In the genomic region with DNA sequence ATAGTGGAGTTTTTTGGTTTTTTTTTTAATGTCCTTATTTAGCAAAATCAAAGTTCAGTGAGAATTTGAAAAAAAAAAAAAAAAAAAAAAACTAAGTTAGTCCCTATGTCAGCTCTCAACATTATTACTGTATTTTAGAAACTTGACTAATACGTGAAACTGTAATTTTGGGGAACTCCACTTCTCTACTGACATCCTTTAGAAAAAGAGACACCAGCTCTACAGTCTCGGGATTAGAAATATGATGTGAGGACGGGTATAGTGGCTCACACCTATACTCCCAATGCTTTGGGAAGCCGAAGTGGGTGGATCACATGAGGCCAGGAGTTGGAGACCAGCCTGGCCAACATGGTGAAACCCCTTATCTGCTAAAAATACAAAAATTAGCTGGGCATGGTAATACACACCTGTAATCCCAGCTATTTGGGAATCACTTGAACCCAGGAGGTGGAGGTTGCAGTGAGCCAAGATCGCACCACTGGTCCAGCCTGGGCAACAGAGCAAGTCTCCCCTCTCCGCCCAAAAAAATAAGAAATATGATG, we compare ENCODE assay signal across 7 cellular contexts. TPM values are rescaled to one million over a fixed set of nuclear protein-coding genes. Genes with fewer than 3 reads are reported as not detected.
A peak's percentile ranks its signal among the peaks of the same experiment; 100 is the strongest.
DNase-seq lines count a peak whose midpoint lies in the region; ATAC-seq, FAIRE-seq and TF ChIP-seq lines count a peak whose summit lies in the region.
"Not testable (repeated sequence)": the region's sequence is repeated elsewhere in the genome, so short reads cannot be mapped to it uniquely, and the experiment has no call there.

No MANE protein-coding gene starts in this region.

- CTCF ChIA-PET in HepG2 (lab: Yijun Ruan, JAX; ENCODE audit: low intra/inter-chr PET ratio, low total read pairs), result not testable (repeated sequence)

- not testable (repeated sequence) for ATAC-seq in DND-41 (ENCODE audit: insufficient read depth, low read depth); RWPE2 (ENCODE audit: low read depth); HepG2
- peak; percentile 28 for ATAC-seq in HG02870 (IDR thresholded peaks at IDR 0.05; ENCODE audit: unreplicated experiment)

- H2AFZ ChIP-seq in DND-41 (ENCODE audit: low read depth, low read length); HepG2 (ENCODE audit: low read length): not testable (repeated sequence)

- not testable (repeated sequence) for H3K4me3 ChIP-seq in DND-41 (ENCODE audit: low read depth in 1 of 2, low read length in 2 of 2); RWPE2 (ENCODE audit: severe bottlenecking); breast epithelium; HepG2 (replicated peaks in 1 of 3; ENCODE audit: insufficient read depth in 1 of 3, low read depth in 2 of 3, low read length in 3 of 3); skin epidermis

- not testable (repeated sequence) for TF ChIP-seq RAD21 in HepG2 (CRISPR knock-in tag; IDR thresholded peaks at IDR 0.05)

- not testable (repeated sequence) for BruUV-seq in HepG2 (replicated peaks; lab: Mats Ljungman, UMichigan)

- H4K20me1 ChIP-seq in DND-41 (ENCODE audit: insufficient read depth, low read length), result peaks cover 38% of the 10 kb centered on the region
- H4K20me1 ChIP-seq in HepG2 (ENCODE audit: insufficient read depth, low read length), result not testable (repeated sequence)

- not testable (repeated sequence) for H3K27me3 ChIP-seq in DND-41 (ENCODE audit: insufficient read depth, low read length, poor library complexity); RWPE2 (ENCODE audit: insufficient read depth, poor library complexity, severe bottlenecking); breast epithelium; HepG2 (ENCODE audit: control insufficient read depth in 1 of 2, insufficient read depth in 2 of 2, low read length in 2 of 2)

- H3K27ac ChIP-seq in DND-41 (ENCODE audit: low read length) (peak overlapping the region; percentile 31; the same call in 1 of the 2 replicates), RWPE2 (ENCODE audit: poor library complexity, severe bottlenecking) (peak overlapping the region; percentile 83), breast epithelium (peak overlapping the region; percentile 81 to 83), HepG2 (ENCODE audit: extremely low read length, insufficient read depth, low read length) (peak overlapping the region; percentile 60), skin epidermis (peak overlapping the region in 16 of 21 experiments; percentile 9 to 100 (median 59))

- in situ Hi-C loops in HepG2 (cut with HindIII; ENCODE audit: extremely low pct_ligation_motif_present, low pct_unique_long_range_greater_than_20kb), result not testable (repeated sequence)

- not testable (repeated sequence) for TF ChIP-seq POLR2A in breast epithelium (IDR thresholded peaks at IDR 0.05); HepG2 (IDR thresholded peaks at IDR 0.05; ENCODE audit: insufficient read depth in 1 of 2, low read depth in 2 of 2, low read length in 2 of 2)

- H3K4me1 ChIP-seq in DND-41 (ENCODE audit: insufficient read depth, low read length), result peaks cover 68% of the 10 kb centered on the region
- peaks cover 78% of the 10 kb centered on the region for H3K4me1 ChIP-seq in RWPE2 (ENCODE audit: insufficient read depth, poor library complexity, severe bottlenecking)
- H3K4me1 ChIP-seq in breast epithelium, result not testable (repeated sequence)
- H3K4me1 ChIP-seq in HepG2 (ENCODE audit: insufficient read depth, low read length), result peaks cover 98% of the 10 kb centered on the region

- not testable (repeated sequence) for H3K9ac ChIP-seq in DND-41 (ENCODE audit: low read depth, low read length); HepG2 (ENCODE audit: insufficient read depth, low read depth, low read length)

- H3K79me2 ChIP-seq in DND-41 (ENCODE audit: insufficient read depth, low read length) (peaks cover 99% of the 10 kb centered on the region), HepG2 (ENCODE audit: insufficient read depth, low read length) (peaks cover 97% of the 10 kb centered on the region)

- not testable (repeated sequence) for DNase-seq in DND-41; RWPE2 (ENCODE audit: low spot score); breast epithelium (ENCODE audit: low spot score in 2 of 2); HepG2 (ENCODE audit: low spot score)
- peak; percentile 49 for DNase-seq in activated CD8-positive, alpha-beta memory T cell treated with anti-CD3 and anti-CD28 coated beads, Interleukin-2, amount 50 U/mL, for 48 hours

- WGBS in HepG2 (ENCODE audit: low lambda C conversion rate), result 88% methylated on average over 6 of the region's 6 CpGs

- not testable (repeated sequence) for TF ChIP-seq CTCF in DND-41 (IDR thresholded peaks at IDR 0.05; ENCODE audit: borderline replicate concordance, extremely low read depth, low read length, poor library complexity, severe bottlenecking); RWPE2 (IDR thresholded peaks at IDR 0.05; ENCODE audit: poor library complexity, severe bottlenecking); breast epithelium (IDR thresholded peaks at IDR 0.05); HepG2 (CRISPR knock-in tag; IDR thresholded peaks at IDR 0.05)

- FAIRE-seq in HepG2 (lab: Jason Lieb, UNC), result not testable (repeated sequence)

- POLR2A ChIA-PET in HepG2 (lab: Yijun Ruan, JAX), result interaction anchor here (0.6 to 1.3 kb wide), 2 partner anchors 10 to 188 kb away, joined by 3 read pairs; no protein-coding TSS in a partner anchor

- H3K36me3 ChIP-seq in DND-41 (ENCODE audit: insufficient read depth, low read length) (peaks cover 31% of the 10 kb centered on the region), RWPE2 (ENCODE audit: low read depth) (peaks cover 39% of the 10 kb centered on the region), HepG2 (replicated peaks in 1 of 2; ENCODE audit: control insufficient read depth in 1 of 2, insufficient read depth in 2 of 2, low read length in 2 of 2) (peaks cover 25 to 29% of the 10 kb centered on the region in 2 experiments)
- not testable (repeated sequence) for H3K36me3 ChIP-seq in breast epithelium

- H3K4me2 ChIP-seq in DND-41 (ENCODE audit: insufficient read depth, low read length), result not testable (repeated sequence)
- peak overlapping the region; percentile 30 for H3K4me2 ChIP-seq in HepG2 (ENCODE audit: low read depth, low read length)

- intact Hi-C loops in breast epithelium (cut with DNase I; ENCODE audit: low total_unique reads); HepG2 (cut with micrococcal nuclease; ENCODE audit: unreplicated experiment): not testable (repeated sequence)

- H3K9me3 ChIP-seq in DND-41 (ENCODE audit: insufficient read depth, low read length, severe bottlenecking); RWPE2 (ENCODE audit: severe bottlenecking); breast epithelium; HepG2 (ENCODE audit: low read length): not testable (repeated sequence)

- not testable (repeated sequence) for TF ChIP-seq EP300 in HepG2 (IDR thresholded peaks at IDR 0.05; ENCODE audit: low read depth in 2 of 2, low read length in 2 of 2); HepG2 (CRISPR knock-in tag; IDR thresholded peaks at IDR 0.05; ENCODE audit: borderline replicate concordance)

RNA-seq across cellular contexts. Expression of a gene that starts 8.5 kb away (rescaled TPM):
- total RNA-seq in breast epithelium (10 to 100 TPM; 22.4 to 54.7 (median 48.3) TPM), HepG2 (2016; rRNA removed; fragmentation: Illumina TruSeq; extraction: Trizol) (29.8 and 65.0 TPM in 2 replicates)
- 3.8 and 3.9 TPM in 2 replicates for total RNA-seq in HepG2 (2016; cell fraction: cytosol; rRNA removed; fragmentation: Illumina TruSeq; extraction: Trizol; ENCODE audit: low read depth)
- total RNA-seq in HepG2 (2016; cell fraction: insoluble cytoplasmic fraction; rRNA removed; fragmentation: Illumina TruSeq; extraction: Trizol), result 30.1 and 52.5 TPM in 2 replicates
- 17.5 and 18.9 TPM in 2 replicates for total RNA-seq in HepG2 (2016; cell fraction: membrane; rRNA removed; fragmentation: Illumina TruSeq; extraction: Trizol)
- total RNA-seq in HepG2 (2016; cell fraction: nucleus; rRNA removed; fragmentation: Illumina TruSeq; extraction: Trizol), result 46.4 and 49.3 TPM in 2 replicates
- 22.3 and 23.7 TPM in 2 replicates for polyA plus RNA-seq in HepG2 (2011; rRNA removed)
- polyA plus RNA-seq in HepG2 (2011; cell fraction: cytosol; rRNA removed), result 16.1 and 20.6 TPM in 2 replicates
- 28.1 and 34.2 TPM in 2 replicates for polyA plus RNA-seq in HepG2 (2011; cell fraction: nucleus; rRNA removed)
- 30.6 and 41.2 TPM in 2 replicates for polyA plus RNA-seq in HepG2 (2012)
- polyA plus RNA-seq in HepG2 (2016; cell fraction: cytosol; fragmentation: Illumina TruSeq; extraction: Trizol; ENCODE audit: low read depth), result 0.85 and 1.1 TPM in 2 replicates
- polyA plus RNA-seq in HepG2 (2016; cell fraction: insoluble cytoplasmic fraction; fragmentation: Illumina TruSeq; extraction: Trizol; ENCODE audit: low read depth), result 50.4 and 54.5 TPM in 2 replicates
- 5.7 and 6.3 TPM in 2 replicates for polyA plus RNA-seq in HepG2 (2016; cell fraction: membrane; fragmentation: Illumina TruSeq; extraction: Trizol; ENCODE audit: low read depth)
- polyA plus RNA-seq in HepG2 (2016; cell fraction: nucleus; fragmentation: Illumina TruSeq; extraction: Trizol; ENCODE audit: insufficient read depth, low read depth), result 66.7 and 71.5 TPM in 2 replicates
- 13.5 and 82.3 TPM in 2 replicates for polyA minus RNA-seq in HepG2 (2011; rRNA and poly(A)+ RNA removed; ENCODE audit: low replicate concordance)
- polyA minus RNA-seq in HepG2 (2011; cell fraction: cytosol; rRNA and poly(A)+ RNA removed), result 62.7 and 65.9 TPM in 2 replicates
- 63.2 and 86.3 TPM in 2 replicates for polyA minus RNA-seq in HepG2 (2011; cell fraction: nucleus; rRNA and poly(A)+ RNA removed)

Comparison
In these comparisons a context has a peak if more than half of its experiments do, and no peak if none do; other contexts are left out.
1. H3K27ac ChIP-seq: peak in every context shown above with its lines; median percentile 83 in RWPE2; 82 in breast epithelium; 60 in HepG2; 59 in skin epidermis; 31 in DND-41.